In the genomic region with DNA sequence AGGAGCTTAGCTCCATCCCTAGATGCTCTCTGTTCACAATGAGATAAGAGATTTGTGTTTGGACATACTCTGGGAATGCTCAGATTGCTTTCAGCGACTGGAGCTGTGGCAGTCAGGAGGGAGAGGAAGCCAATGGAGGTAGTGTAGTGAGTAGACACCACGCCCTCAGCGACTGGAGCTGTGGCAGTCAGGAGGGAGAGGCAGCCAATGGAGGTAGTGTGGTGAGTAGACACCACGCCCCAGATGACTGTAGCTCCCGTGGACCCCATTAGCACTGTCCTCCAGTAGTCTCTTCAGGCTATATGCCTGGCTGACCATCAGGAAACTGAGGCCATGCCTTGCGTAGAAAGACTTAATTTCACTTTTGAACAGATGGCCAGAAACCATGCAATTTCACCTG, we compare ENCODE assay signal across 17 cellular contexts.
A peak's percentile ranks its signal among the peaks of the same experiment; 100 is the strongest.
DNase-seq lines count a peak whose midpoint lies in the region; ATAC-seq, FAIRE-seq and TF ChIP-seq lines count a peak whose summit lies in the region.
"Had no signal": no experiment of that assay in that cellular context is flagged by ENCODE, and none has a peak within 500 bp of the region (broad histone marks: within the 10 kb centered on the region; RNA-seq: fewer than 3 reads in every experiment).

No MANE protein-coding gene starts in this region.

- no peaks in the 10 kb centered on the region for H3K27me3 Mint-ChIP-seq in stimulated activated memory B cell treated with anti-CD40 and anti-IgM and Interleukin-4, amounts not matched to agents 10 μg/mL and 1 μg/mL and 100 μg/mL, for 72 hours
- H3K27me3 Mint-ChIP-seq: B cell; CD4-positive, alpha-beta memory T cell had no signal

- no peaks in the 10 kb centered on the region for H3K4me1 ChIP-seq in GM12878 (ENCODE audit: control insufficient read depth, insufficient read depth, low read length)
- no peaks in the 10 kb centered on the region for H3K4me1 ChIP-seq in aorta (ENCODE audit: control insufficient read depth in 1 of 2, insufficient read depth in 2 of 2, low read length in 2 of 2)

- H3K4me3 ChIP-seq in GM12865 (ENCODE audit: low read depth, low read length) (no peak overlapping the region), GM12878 (no peak overlapping the region), aorta (ENCODE audit: low read length in 2 of 2) (no peak overlapping the region)

- no peak overlapping the region for H3K9ac ChIP-seq in GM12878 (ENCODE audit: control insufficient read depth, insufficient read depth, low read length)

- no peak overlapping the region for H3K4me2 ChIP-seq in GM12878 (ENCODE audit: control insufficient read depth, insufficient read depth)

- no peak for TF ChIP-seq EP300 in GM12878 (IDR thresholded peaks at IDR 0.05; ENCODE audit: borderline replicate concordance in 1 of 2, control insufficient read depth in 1 of 2, low read depth in 2 of 2, low read length in 2 of 2)

- DNase-seq in GM12865 (ENCODE audit: low read depth) = peak; percentile 37
- no peak for DNase-seq in GM12878 (ENCODE audit: low read depth, low spot score)
- no peak for DNase-seq in aorta
- DNase-seq in cerebellum (ENCODE audit: low spot score) = no peak
- DNase-seq: CD4-positive, alpha-beta memory T cell; DMS79; IMR-90; KBM-7 had no signal

- H3K9me3 ChIP-seq in GM12878 (replicated peaks; ENCODE audit: control insufficient read depth, insufficient read depth, low read length) = no peaks in the 10 kb centered on the region; the same call in 2 of the 3 replicates
- no peaks in the 10 kb centered on the region for H3K9me3 ChIP-seq in aorta (ENCODE audit: control insufficient read depth, low read length)

- no TSS peak for BruUV-seq in GM12878 (replicated peaks; lab: Mats Ljungman, UMichigan)

- H3K27ac ChIP-seq in GM12878 (ENCODE audit: control insufficient read depth, insufficient read depth) = no peak overlapping the region
- H3K27ac ChIP-seq in aorta (ENCODE audit: low read depth in 1 of 2, low read length in 2 of 2) = no peak overlapping the region
- H3K27ac ChIP-seq: C4-2B, HL-60 had no signal

- no peak for TF ChIP-seq RAD21 in GM12878 (IDR thresholded peaks at IDR 0.05; ENCODE audit: insufficient read depth, low read depth, low read length)

- intact Hi-C loops in GM12878 (cut with micrococcal nuclease; ENCODE audit: unreplicated experiment) (no loop called here), aorta (cut with DNase I) (no loop called here)

- POLR2A ChIA-PET in GM12878 (lab: Charles Lee) = no interaction called here

- peaks cover 3% of the 10 kb centered on the region for H3K9me3 Mint-ChIP-seq in stimulated activated memory B cell treated with anti-CD40 and anti-IgM and Interleukin-4, amounts not matched to agents 10 μg/mL and 1 μg/mL and 100 μg/mL, for 72 hours

- H4K20me1 ChIP-seq in GM12878 (ENCODE audit: control insufficient read depth, insufficient read depth) = no peaks in the 10 kb centered on the region

- no peaks in the 10 kb centered on the region for H3K36me3 ChIP-seq in GM12878 (ENCODE audit: control insufficient read depth in 2 of 2, insufficient read depth in 2 of 2, low read length in 1 of 2)
- no peaks in the 10 kb centered on the region for H3K36me3 ChIP-seq in aorta (ENCODE audit: control insufficient read depth in 1 of 2, insufficient read depth in 2 of 2, low read length in 1 of 2)

- CTCF ChIA-PET in GM12878 (lab: Yijun Ruan, JAX) = interaction anchor here (1.3 kb wide), 1 partner anchor 15 kb away, joined by 3 read pairs; no protein-coding TSS in a partner anchor

- ATAC-seq in HG02610 (IDR thresholded peaks at IDR 0.05; ENCODE audit: unreplicated experiment) (peak; percentile 65), GM12878 (peak; percentile 92), aorta (ENCODE audit: low FRiP score) (no peak), GM18520 (IDR thresholded peaks at IDR 0.05; ENCODE audit: unreplicated experiment) (no peak)
- ATAC-seq in stimulated activated memory B cell treated with anti-CD40 and anti-IgM and Interleukin-4, amounts not matched to agents 10 μg/mL and 1 μg/mL and 100 μg/mL, for 72 hours = peak; percentile 61
- ATAC-seq: HCT116 had no signal

- no peak for TF ChIP-seq CTCF in GM12865 (IDR thresholded peaks at IDR 0.05; ENCODE audit: insufficient read depth, low read depth, low read length, missing control alignments)
- TF ChIP-seq CTCF in GM12878 (IDR thresholded peaks at IDR 0.05 in 2 of 3, conservative IDR thresholded peaks at IDR 0.05 in 1 of 3; ENCODE audit: control insufficient read depth in 2 of 3, extremely low read depth in 1 of 3, insufficient read depth in 1 of 3, low read depth in 3 of 3, low read length in 3 of 3) = no peak

- no peak for FAIRE-seq in GM12878 (lab: Jason Lieb, UNC)
- FAIRE-seq: A204.1, H54 had no signal

- no peaks in the 10 kb centered on the region for H3K4me1 Mint-ChIP-seq in stimulated activated memory B cell treated with anti-CD40 and anti-IgM and Interleukin-4, amounts not matched to agents 10 μg/mL and 1 μg/mL and 100 μg/mL, for 72 hours
- H3K4me1 Mint-ChIP-seq: B cell; CD4-positive, alpha-beta memory T cell had no signal

- RAD21 ChIA-PET in GM12878 (lab: Charles Lee; ENCODE audit: unreplicated experiment) = interaction anchor here (1.2 kb wide), 1 partner anchor 15 kb away, joined by 3 read pairs; no protein-coding TSS in a partner anchor

- SMC1A ChIA-PET in GM12878 (lab: Charles Lee; ENCODE audit: uncharacterized antibody, unreplicated experiment) = interaction anchor here (0.6 to 2.1 kb wide), 6 partner anchors 9 to 97 kb away, joined by 3 to 9 read pairs (median 4); no protein-coding TSS in a partner anchor

- no peaks in the 10 kb centered on the region for H3K79me2 ChIP-seq in GM12878 (ENCODE audit: control insufficient read depth, insufficient read depth, low read length)

- no peak overlapping the region for H3K27ac Mint-ChIP-seq in stimulated activated memory B cell treated with anti-CD40 and anti-IgM and Interleukin-4, amounts not matched to agents 10 μg/mL and 1 μg/mL and 100 μg/mL, for 72 hours
- H3K27ac Mint-ChIP-seq: B cell; CD4-positive, alpha-beta memory T cell had no signal

- in situ Hi-C loops in GM12878 (cut with MboI) = no loop called here

- no peak overlapping the region for H3K4me3 Mint-ChIP-seq in stimulated activated memory B cell treated with anti-CD40 and anti-IgM and Interleukin-4, amounts not matched to agents 10 μg/mL and 1 μg/mL and 100 μg/mL, for 72 hours
- H3K4me3 Mint-ChIP-seq: B cell; CD4-positive, alpha-beta memory T cell had no signal

- H2AFZ ChIP-seq in GM12878 (ENCODE audit: control insufficient read depth, low read depth, low read length) = no peak overlapping the region

- no peaks in the 10 kb centered on the region for H3K36me3 Mint-ChIP-seq in stimulated activated memory B cell treated with anti-CD40 and anti-IgM and Interleukin-4, amounts not matched to agents 10 μg/mL and 1 μg/mL and 100 μg/mL, for 72 hours
- H3K36me3 Mint-ChIP-seq: CD4-positive, alpha-beta memory T cell had no signal

- H3K27me3 ChIP-seq in GM12878 (replicated peaks in 1 of 2; ENCODE audit: control insufficient read depth in 2 of 2, insufficient read depth in 2 of 2, low read length in 1 of 2) (no peaks in the 10 kb centered on the region), aorta (ENCODE audit: control insufficient read depth in 1 of 2, insufficient read depth in 2 of 2, low read length in 1 of 2) (no peaks in the 10 kb centered on the region)

- TF ChIP-seq POLR2A in GM12878 (IDR thresholded peaks at IDR 0.05; ENCODE audit: low read depth, low read length) = no peak

- 18% methylated on average over 6 of the region's 6 CpGs for WGBS in GM12878 (ENCODE audit: insufficient coverage, insufficient replicate concordance, low lambda C conversion rate, missing lambda C conversion rate)
- WGBS in aorta, 2 donors = 94 to 98% methylated on average over 6 of the region's 6 CpGs

TF ChIP-seq in GM12878, 131 proteins besides CTCF, POLR2A, EP300 and RAD21:
- TF ChIP-seq RAD51 (IDR thresholded peaks at IDR 0.05) (no peak), RUNX3 (IDR thresholded peaks at IDR 0.05; ENCODE audit: low read length) (peak; percentile 6; the same call in 1 of the 2 replicates)

Comparison
In these comparisons a context has a peak if more than half of its experiments do, and no peak if none do; other contexts are left out.
1. ATAC-seq: peak in HG02610 (single experiment), GM12878 (single experiment) and stimulated activated memory B cell treated with anti-CD40 and anti-IgM and Interleukin-4, amounts not matched to agents 10 μg/mL and 1 μg/mL and 100 μg/mL, for 72 hours (single experiment); none in aorta (single experiment) and GM18520 (single experiment).